23 cellular contexts compared by ENCODE assay signal in genomic region chr10:47294501-47294900, GRCh38. TPM values are rescaled to one million over a fixed set of nuclear protein-coding genes. Genes with fewer than 3 reads are reported as not detected.
"Had no signal": no experiment of that assay in that cellular context is flagged by ENCODE, and none has a peak within 500 bp of the region (broad histone marks: within the 10 kb centered on the region; RNA-seq: fewer than 3 reads in every experiment).

No MANE protein-coding gene starts in this region.

- H3K4me1 ChIP-seq: lower lobe of right lung, pancreas, prostate gland, right lobe of liver had no signal

- DNase-seq: effector memory CD4-positive, alpha-beta T cell; heart left ventricle; hypothalamus; left ventricle myocardium inferior; lower lobe of right lung; nucleus accumbens; pancreas; stimulated activated CD4-positive, alpha-beta T cell treated with anti-CD3 and anti-CD28 coated beads, Interleukin-4, amount 100 ng/mL, for 4 hours; stimulated activated naive B cell treated with anti-CD40 and anti-IgM and Interleukin-4, amounts not matched to agents 10 μg/mL and 1 μg/mL and 100 μg/mL, for 72 hours; stimulated activated naive CD8-positive, alpha-beta T cell treated with anti-CD3 and anti-CD28 coated beads, Interleukin-15, amount 100 ng/mL, for 72 hours; substantia nigra; trophoblast cell had no signal

- ATAC-seq: esophagus mucosa; heart left ventricle; lower lobe of right lung; natural killer cell treated with Interleukin-12 subunit alpha and Interleukin-12 subunit beta and Interleukin-15 and Interleukin-18, amount 100 ng/mL, for 72 hours; pancreas; right lobe of liver; stimulated activated naive B cell treated with anti-CD40 and anti-IgM and Interleukin-4, amounts not matched to agents 10 μg/mL and 1 μg/mL and 100 μg/mL, for 72 hours; stimulated activated naive CD8-positive, alpha-beta T cell treated with anti-CD3 and anti-CD28 coated beads, Interleukin-15, amount 100 ng/mL, for 72 hours had no signal

- H3K4me3 ChIP-seq: heart left ventricle, left ventricle myocardium inferior, lower lobe of right lung, neural progenitor cell, pancreas, prostate gland, right lobe of liver, skin epidermis had no signal

- H3K27me3 ChIP-seq: pancreas, right lobe of liver had no signal

- H3K36me3 ChIP-seq: heart left ventricle, left ventricle myocardium inferior, lower lobe of right lung, neural progenitor cell, pancreas, prostate gland, right lobe of liver had no signal

- H3K9me3 ChIP-seq: heart left ventricle, left ventricle myocardium inferior, lower lobe of right lung, pancreas, prostate gland, right lobe of liver had no signal

- H3K27ac ChIP-seq: heart left ventricle, left ventricle myocardium inferior, lower lobe of right lung, neural progenitor cell, pancreas, prostate gland, right lobe of liver, skin epidermis had no signal

RNA-seq across cellular contexts. Expression of gene GDF10, which starts 5.5 kb away (rescaled TPM):
- total RNA-seq: esophagus mucosa; glomerular endothelial cell; natural killer cell treated with Interleukin-12 subunit alpha and Interleukin-12 subunit beta and Interleukin-15 and Interleukin-18, amount 100 ng/mL, for 72 hours; renal cortical epithelial cell; right lobe of liver had no signal

RNA-seq across cellular contexts. Expression of gene GDF2, which starts 27.8 kb away (rescaled TPM):
- total RNA-seq: esophagus mucosa; fibroblast of lung; frontal cortex; glomerular endothelial cell; heart left ventricle; left ventricle myocardium inferior; lower lobe of right lung; mesothelial cell of epicardium; natural killer cell treated with Interleukin-12 subunit alpha and Interleukin-12 subunit beta and Interleukin-15 and Interleukin-18, amount 100 ng/mL, for 72 hours; pancreas; prostate gland; renal cortical epithelial cell had no signal

RNA-seq across cellular contexts. Expression of gene RBP3, which starts 53.7 kb away (rescaled TPM):
- total RNA-seq: esophagus mucosa; fibroblast of lung; frontal cortex; glomerular endothelial cell; heart left ventricle; left ventricle myocardium inferior; lower lobe of right lung; mesothelial cell of epicardium; natural killer cell treated with Interleukin-12 subunit alpha and Interleukin-12 subunit beta and Interleukin-15 and Interleukin-18, amount 100 ng/mL, for 72 hours; pancreas; prostate gland; renal cortical epithelial cell; right lobe of liver had no signal
